ENCODE assay signal across 8 cellular contexts in the genomic region with DNA sequence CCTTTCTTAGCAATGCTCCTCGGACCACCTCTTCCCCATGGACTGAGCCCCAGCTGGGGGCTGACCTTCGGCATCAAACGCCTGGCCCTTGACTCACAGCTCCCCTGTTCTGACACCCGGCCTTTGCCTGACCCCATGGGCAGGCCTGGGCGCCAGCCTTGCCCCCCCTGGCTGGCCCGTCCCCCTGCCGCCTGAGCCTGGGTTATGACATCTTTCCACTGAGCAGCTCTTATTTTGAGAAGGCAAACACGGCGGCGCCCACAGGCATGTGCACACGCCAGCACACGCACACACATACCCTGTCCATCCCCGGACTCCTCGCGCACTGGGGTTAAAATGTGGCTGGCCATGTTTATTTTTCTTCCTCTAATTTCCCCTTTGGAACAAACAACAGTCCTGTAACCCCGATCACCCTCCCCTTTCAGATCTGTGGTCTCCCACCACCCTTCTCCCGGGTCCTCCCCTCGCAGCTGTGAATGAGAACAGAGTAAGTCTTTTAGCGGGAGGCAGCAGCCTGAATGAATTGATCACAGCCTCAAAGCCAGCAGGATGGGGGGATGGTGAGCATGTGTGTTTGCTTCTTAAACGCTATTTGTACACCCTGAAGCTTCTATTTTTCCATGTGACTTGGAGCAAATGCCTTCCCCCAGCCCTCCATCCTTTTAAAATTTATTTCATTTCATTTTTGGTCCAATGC. TPM values are rescaled to one million over a fixed set of nuclear protein-coding genes. Genes with fewer than 3 reads are reported as not detected.
DNase-seq lines count a peak whose midpoint lies in the region; ATAC-seq and TF ChIP-seq lines count a peak whose summit lies in the region.

No MANE protein-coding gene starts in this region.

- TF ChIP-seq CTCF in natural killer cell (IDR thresholded peaks at IDR 0.05) = no peak

- H3K9ac ChIP-seq in mesenchymal stem cell (ENCODE audit: low read length) = peak overlapping the region; percentile 92

- H3K36me3 Mint-ChIP-seq in natural killer cell = no peaks in the 10 kb centered on the region

- H3K27me3 Mint-ChIP-seq in natural killer cell (ENCODE audit: low read depth in 2 of 2) = peaks cover 42 to 56% of the 10 kb centered on the region in 2 donors

- H3K9me3 ChIP-seq in mesenchymal stem cell (ENCODE audit: control insufficient read depth, low read length) = no peaks in the 10 kb centered on the region

- no peak overlapping the region for H3K23ac ChIP-seq in mesenchymal stem cell (ENCODE audit: low read length in 2 of 2)

- H4K8ac ChIP-seq in mesenchymal stem cell (ENCODE audit: low read length) = no peak overlapping the region

- peak overlapping the region; percentile 24 for H2AK5ac ChIP-seq in mesenchymal stem cell (ENCODE audit: low read length, severe bottlenecking)

- H3K4me3 ChIP-seq in mesenchymal stem cell (ENCODE audit: insufficient read depth in 1 of 2, low read depth in 1 of 2, low read length in 2 of 2) = peak overlapping the region in 1 of 2 experiments; percentile 52

- H2BK12ac ChIP-seq in mesenchymal stem cell (ENCODE audit: low read length in 2 of 2) = peak overlapping the region; percentile 38 to 92

- intact Hi-C loops in natural killer cell (cut with micrococcal nuclease) = no loop called here

- peak overlapping the region; percentile 52 to 69 for H3K18ac ChIP-seq in mesenchymal stem cell (ENCODE audit: low read depth in 1 of 2, low read length in 2 of 2)

- H3K4me1 Mint-ChIP-seq in natural killer cell = no peaks in the 10 kb centered on the region

- WGBS in mesenchymal stem cell = 66% methylated on average over 17 of the region's 20 CpGs

- peak overlapping the region; percentile 32 for H2AFZ ChIP-seq in mesenchymal stem cell (ENCODE audit: low read depth, low read length)

- peak; percentile 88 for DNase-seq in AG20443 (ENCODE audit: low spot score)
- DNase-seq in NCI-H2196 (lab: John Stamatoyannopoulos, UW; ENCODE audit: unreplicated experiment) = peak; percentile 50
- DNase-seq in dermis blood vessel endothelial cell = peak; percentile 71
- DNase-seq in mesenchymal stem cell = peak; percentile 93
- peak; percentile 84 for DNase-seq in ureter (ENCODE audit: low spot score)
- DNase-seq in NCI-H187 (lab: John Stamatoyannopoulos, UW) = no peak
- no peak for DNase-seq in cerebellar cortex (ENCODE audit: low spot score)
- no peak for DNase-seq in natural killer cell

- H3K4ac ChIP-seq in mesenchymal stem cell (ENCODE audit: low read depth in 1 of 2, low read length in 2 of 2) = peak overlapping the region; percentile 11 to 84

- no peaks in the 10 kb centered on the region for H3K36me3 ChIP-seq in mesenchymal stem cell (ENCODE audit: control insufficient read depth in 1 of 2, insufficient read depth in 2 of 2, low read depth in 1 of 2, low read length in 2 of 2)

- no peak overlapping the region for H3K27ac Mint-ChIP-seq in natural killer cell

- H3K9me3 Mint-ChIP-seq in natural killer cell = no peaks in the 10 kb centered on the region

- H3K14ac ChIP-seq in mesenchymal stem cell (ENCODE audit: low read length in 2 of 2) = no peak overlapping the region

- ATAC-seq in natural killer cell = no peak

- H3K4me1 ChIP-seq in mesenchymal stem cell (ENCODE audit: control insufficient read depth, insufficient read depth, low read depth, low read length) = peaks cover 39% of the 10 kb centered on the region

- H2BK120ac ChIP-seq in mesenchymal stem cell (ENCODE audit: low read depth, low read length) = peak overlapping the region; percentile 21

- no peak overlapping the region for H3K4me3 Mint-ChIP-seq in natural killer cell

- H3K27ac ChIP-seq in mesenchymal stem cell (ENCODE audit: low read length, poor library complexity, severe bottlenecking) = peak overlapping the region; percentile 88

- H4K91ac ChIP-seq in mesenchymal stem cell (ENCODE audit: low read length) = peak overlapping the region; percentile 48

- peak overlapping the region; percentile 60 for H2BK15ac ChIP-seq in mesenchymal stem cell (ENCODE audit: low read depth, poor library complexity, severe bottlenecking)

- H3K27me3 ChIP-seq in mesenchymal stem cell (ENCODE audit: control insufficient read depth in 1 of 2, insufficient read depth in 1 of 2, low read length in 2 of 2) = peaks cover 5 to 7% of the 10 kb centered on the region in 2 experiments

- peak overlapping the region; percentile 67 for H2BK5ac ChIP-seq in mesenchymal stem cell (ENCODE audit: low read depth, low read length, poor library complexity, severe bottlenecking)

- H3K4me2 ChIP-seq in mesenchymal stem cell (ENCODE audit: low read length, poor library complexity, severe bottlenecking) = peak overlapping the region; percentile 45

- no peaks in the 10 kb centered on the region for H3K79me1 ChIP-seq in mesenchymal stem cell (replicated peaks; ENCODE audit: low read length, poor library complexity, severe bottlenecking)

RNA-seq across cellular contexts. Expression of a gene that starts 11.8 kb away (rescaled TPM):
- total RNA-seq in dermis blood vessel endothelial cell (42.3 and 58.4 TPM in 2 replicates), ureter (21.8 TPM), natural killer cell (under 1 TPM in 1 of 3 donors, not detected in 2; 0.23 TPM)
- 5.8 TPM for polyA plus RNA-seq in mesenchymal stem cell (2013, experiment 1 of 2)
- polyA plus RNA-seq in mesenchymal stem cell (2013, experiment 2 of 2) = 6.0 TPM

RNA-seq across cellular contexts. Expression of a gene that starts 47.8 kb away (rescaled TPM):
- total RNA-seq in dermis blood vessel endothelial cell = not detected in 2 replicates
- polyA plus RNA-seq in mesenchymal stem cell (2013, experiment 1 of 2) = not detected
- polyA plus RNA-seq in mesenchymal stem cell (2013, experiment 2 of 2) = not detected
- total RNA-seq in ureter = 1.9 TPM
- 1,000 to 10,000 TPM; 4,938 to 8,199 (median 6,542) TPM for total RNA-seq in natural killer cell

Comparison
In these comparisons a context has a peak if more than half of its experiments do, and no peak if none do; other contexts are left out.
1. DNase-seq: peak in AG20443 (single experiment), NCI-H2196 (single experiment), dermis blood vessel endothelial cell (single experiment), mesenchymal stem cell (single experiment) and ureter (single experiment); none in NCI-H187 (0 of 2), cerebellar cortex (single experiment) and natural killer cell (single experiment).
2. RNA of a gene that starts 11.8 kb away (total RNA-seq): 42.3 to 58.4 TPM in dermis blood vessel endothelial cell and 21.8 TPM in ureter (single experiment); 0.23 TPM in natural killer cell; every median in the first group is over 10 times any median in the second.
3. RNA of a gene that starts 47.8 kb away (total RNA-seq): 4,938 to 8,199 TPM in natural killer cell; 1.9 TPM in ureter (single experiment) and not detected in dermis blood vessel endothelial cell; every median in the first group is over 1,000 times any median in the second.